In genomic region chr5:151745071-151745705, GRCh38 we compare ENCODE assay signal across 8 cellular contexts.
DNase-seq lines count a peak whose midpoint lies in the region; ATAC-seq and TF ChIP-seq lines count a peak whose summit lies in the region.

No MANE protein-coding gene starts in this region.

- no peak overlapping the region for H3K4me3 ChIP-seq in MM.1S (ENCODE audit: low read length)

- H3K79me2 ChIP-seq in MM.1S (ENCODE audit: low read length), result peaks cover 80% of the 10 kb centered on the region

- peaks cover 23% of the 10 kb centered on the region for H3K4me1 ChIP-seq in MM.1S (ENCODE audit: low read length)

- ATAC-seq in GM18907 (IDR thresholded peaks at IDR 0.05; ENCODE audit: unreplicated experiment) (peak; percentile 61), HG03442 (IDR thresholded peaks at IDR 0.05; ENCODE audit: unreplicated experiment) (peak; percentile 67), HG03565 (IDR thresholded peaks at IDR 0.05; ENCODE audit: unreplicated experiment) (no peak)

- peak; percentile 20 for DNase-seq in activated T-cell treated with anti-CD3 and anti-CD28 coated beads for 48 hours (ENCODE audit: low read depth)
- DNase-seq in fibroblast of peridontal ligament (ENCODE audit: extremely low read depth), result peak; percentile 85
- peak; percentile 80 for DNase-seq in putamen (ENCODE audit: low spot score)
- DNase-seq in NCI-H446 (lab: John Stamatoyannopoulos, UW), result no peak
- no peak for DNase-seq in MM.1S

- TF ChIP-seq CTCF in MM.1S (IDR thresholded peaks at IDR 0.05; ENCODE audit: low read length), result no peak

- no peak overlapping the region for H3K9ac ChIP-seq in MM.1S (ENCODE audit: low read length)

- H4K20me1 ChIP-seq in MM.1S (ENCODE audit: insufficient read depth, low read length), result no peaks in the 10 kb centered on the region

- H3K9me3 ChIP-seq in MM.1S (replicated peaks; ENCODE audit: insufficient read depth, low read length), result no peaks in the 10 kb centered on the region

- H3K9me2 ChIP-seq in MM.1S (replicated peaks; ENCODE audit: insufficient read depth, low read length), result no peaks in the 10 kb centered on the region

- H3K4me2 ChIP-seq in MM.1S (ENCODE audit: low read depth, low read length), result no peak overlapping the region

- H2AFZ ChIP-seq in MM.1S (ENCODE audit: low read length), result no peak overlapping the region

- peaks cover 16% of the 10 kb centered on the region; the same call in 1 of the 2 replicates for H3K36me3 ChIP-seq in MM.1S (replicated peaks; ENCODE audit: insufficient read depth, low read length)

- peaks cover 20% of the 10 kb centered on the region for H3F3A ChIP-seq in MM.1S (ENCODE audit: insufficient read depth, low read length)

- H3K27me3 ChIP-seq in MM.1S (replicated peaks; ENCODE audit: insufficient read depth, low read length), result no peaks in the 10 kb centered on the region

- no peak overlapping the region for H3K27ac ChIP-seq in MM.1S (ENCODE audit: low read length)

Comparison
In these comparisons a context has a peak if more than half of its experiments do, and no peak if none do; other contexts are left out.
1. DNase-seq: peak in activated T-cell treated with anti-CD3 and anti-CD28 coated beads for 48 hours (single experiment), fibroblast of peridontal ligament (single experiment) and putamen (single experiment); none in NCI-H446 (0 of 2) and MM.1S (single experiment).